1 cellular context compared by ENCODE assay signal in the genomic region with DNA sequence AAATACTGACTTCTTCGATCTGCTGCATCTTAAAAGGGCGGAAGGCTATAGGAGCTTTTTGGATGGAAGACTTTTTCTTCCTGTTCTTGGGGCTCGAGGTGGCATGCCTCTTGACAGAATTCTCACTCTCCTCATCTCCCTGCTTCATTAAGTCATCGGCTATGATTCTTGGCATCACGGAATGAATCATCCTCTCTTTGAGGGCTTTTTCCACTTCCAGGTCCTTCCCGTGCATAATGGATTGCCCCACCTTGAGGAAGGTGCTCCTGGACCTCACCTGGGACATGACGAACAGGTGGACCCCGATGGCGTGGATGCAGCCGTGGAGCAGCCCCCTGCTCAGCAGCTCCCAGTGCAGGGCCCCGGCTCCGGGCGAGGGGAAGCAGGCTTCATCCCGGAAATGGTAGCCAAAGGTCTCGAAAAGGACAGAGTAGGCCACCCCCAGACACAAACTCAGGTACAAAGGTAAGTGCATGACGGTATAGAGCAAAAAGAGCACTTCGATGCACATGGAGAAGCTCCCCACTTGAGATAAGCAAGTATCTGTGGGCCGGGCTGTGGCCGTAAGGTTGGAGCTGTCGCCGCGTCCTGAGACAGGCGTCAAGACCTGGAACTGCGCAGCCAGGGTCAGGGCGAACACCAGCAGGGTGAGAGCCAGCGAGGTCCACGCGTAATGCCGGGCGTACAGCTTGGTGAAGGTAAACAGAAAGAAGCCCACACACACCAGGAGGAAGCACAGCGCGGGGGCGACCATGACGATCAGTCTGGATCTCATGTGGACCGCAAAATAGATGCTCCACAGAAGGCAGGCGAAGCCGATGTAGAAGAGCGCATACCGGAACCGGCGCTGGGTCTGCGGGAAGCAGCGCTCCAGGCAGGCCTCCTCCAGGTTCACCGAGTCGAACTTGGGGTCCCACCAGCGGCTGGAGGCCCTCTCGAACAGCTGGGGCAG.
TF ChIP-seq lines count a peak whose summit lies in the region.

No MANE protein-coding gene starts in this region.

TF ChIP-seq in SK-N-SH treated with all-trans-retinoic acid at 6 μM for 48 hours, 23 proteins besides CTCF, POLR2A, EP300 and RAD21 (continued from another document):
- TF ChIP-seq, protein P1, sequence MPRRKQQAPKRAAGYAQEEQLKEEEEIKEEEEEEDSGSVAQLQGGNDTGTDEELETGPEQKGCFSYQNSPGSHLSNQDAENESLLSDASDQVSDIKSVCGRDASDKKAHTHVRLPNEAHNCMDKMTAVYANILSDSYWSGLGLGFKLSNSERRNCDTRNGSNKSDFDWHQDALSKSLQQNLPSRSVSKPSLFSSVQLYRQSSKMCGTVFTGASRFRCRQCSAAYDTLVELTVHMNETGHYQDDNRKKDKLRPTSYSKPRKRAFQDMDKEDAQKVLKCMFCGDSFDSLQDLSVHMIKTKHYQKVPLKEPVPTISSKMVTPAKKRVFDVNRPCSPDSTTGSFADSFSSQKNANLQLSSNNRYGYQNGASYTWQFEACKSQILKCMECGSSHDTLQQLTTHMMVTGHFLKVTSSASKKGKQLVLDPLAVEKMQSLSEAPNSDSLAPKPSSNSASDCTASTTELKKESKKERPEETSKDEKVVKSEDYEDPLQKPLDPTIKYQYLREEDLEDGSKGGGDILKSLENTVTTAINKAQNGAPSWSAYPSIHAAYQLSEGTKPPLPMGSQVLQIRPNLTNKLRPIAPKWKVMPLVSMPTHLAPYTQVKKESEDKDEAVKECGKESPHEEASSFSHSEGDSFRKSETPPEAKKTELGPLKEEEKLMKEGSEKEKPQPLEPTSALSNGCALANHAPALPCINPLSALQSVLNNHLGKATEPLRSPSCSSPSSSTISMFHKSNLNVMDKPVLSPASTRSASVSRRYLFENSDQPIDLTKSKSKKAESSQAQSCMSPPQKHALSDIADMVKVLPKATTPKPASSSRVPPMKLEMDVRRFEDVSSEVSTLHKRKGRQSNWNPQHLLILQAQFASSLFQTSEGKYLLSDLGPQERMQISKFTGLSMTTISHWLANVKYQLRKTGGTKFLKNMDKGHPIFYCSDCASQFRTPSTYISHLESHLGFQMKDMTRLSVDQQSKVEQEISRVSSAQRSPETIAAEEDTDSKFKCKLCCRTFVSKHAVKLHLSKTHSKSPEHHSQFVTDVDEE (CRISPR knock-in tag; IDR thresholded peaks at IDR 0.05): no peak
- no peak for TF ChIP-seq ZFP3 (CRISPR knock-in tag; IDR thresholded peaks at IDR 0.05)
- TF ChIP-seq ESRRG (CRISPR knock-in tag; IDR thresholded peaks at IDR 0.05): no peak
- no peak for TF ChIP-seq OSR1 (CRISPR knock-in tag; IDR thresholded peaks at IDR 0.05)
- TF ChIP-seq, protein P2, sequence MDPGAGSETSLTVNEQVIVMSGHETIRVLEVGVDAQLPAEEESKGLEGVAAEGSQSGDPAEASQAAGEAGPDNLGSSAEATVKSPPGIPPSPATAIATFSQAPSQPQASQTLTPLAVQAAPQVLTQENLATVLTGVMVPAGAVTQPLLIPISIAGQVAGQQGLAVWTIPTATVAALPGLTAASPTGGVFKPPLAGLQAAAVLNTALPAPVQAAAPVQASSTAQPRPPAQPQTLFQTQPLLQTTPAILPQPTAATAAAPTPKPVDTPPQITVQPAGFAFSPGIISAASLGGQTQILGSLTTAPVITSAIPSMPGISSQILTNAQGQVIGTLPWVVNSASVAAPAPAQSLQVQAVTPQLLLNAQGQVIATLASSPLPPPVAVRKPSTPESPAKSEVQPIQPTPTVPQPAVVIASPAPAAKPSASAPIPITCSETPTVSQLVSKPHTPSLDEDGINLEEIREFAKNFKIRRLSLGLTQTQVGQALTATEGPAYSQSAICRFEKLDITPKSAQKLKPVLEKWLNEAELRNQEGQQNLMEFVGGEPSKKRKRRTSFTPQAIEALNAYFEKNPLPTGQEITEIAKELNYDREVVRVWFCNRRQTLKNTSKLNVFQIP (CRISPR knock-in tag; IDR thresholded peaks at IDR 0.05; ENCODE audit: borderline replicate concordance, low read depth): no peak
